In the genomic region with DNA sequence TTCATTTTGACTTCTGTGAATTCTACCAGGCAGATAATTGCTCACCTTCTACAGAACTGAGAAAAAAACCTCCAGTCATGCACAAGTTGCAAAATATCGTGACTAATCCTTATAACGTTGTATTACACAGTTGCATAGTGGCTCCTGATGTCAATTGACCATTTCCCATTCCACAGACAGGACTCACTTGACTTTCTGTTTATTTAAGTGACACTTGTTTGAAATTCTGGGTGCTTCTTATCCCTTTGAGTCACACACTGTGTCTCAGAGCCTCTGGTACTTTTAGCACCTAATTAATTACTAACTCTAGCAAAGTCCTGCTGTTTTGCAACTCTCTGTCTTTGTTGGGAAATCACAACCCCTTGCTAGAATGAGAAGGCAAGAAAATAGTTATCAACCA, we compare ENCODE assay signal across 13 cellular contexts. TPM values are rescaled to one million over a fixed set of nuclear protein-coding genes. Genes with fewer than 3 reads are reported as not detected.
DNase-seq lines count a peak whose midpoint lies in the region; ATAC-seq, FAIRE-seq and TF ChIP-seq lines count a peak whose summit lies in the region.
"Had no signal": no experiment of that assay in that cellular context is flagged by ENCODE, and none has a peak within 500 bp of the region (broad histone marks: within the 10 kb centered on the region; RNA-seq: fewer than 3 reads in every experiment).

No MANE protein-coding gene starts in this region.

- CTCF ChIA-PET in naive thymus-derived CD4-positive, alpha-beta T cell (lab: Charles Lee), result interaction anchor here (0.9 kb wide), 1 partner anchor 8 kb away, joined by 5 read pairs; no protein-coding TSS in a partner anchor
- CTCF ChIA-PET in HepG2 (lab: Yijun Ruan, JAX; ENCODE audit: low intra/inter-chr PET ratio, low total read pairs), result no interaction called here

- BruUV-seq in HepG2 (replicated peaks; lab: Mats Ljungman, UMichigan), result no TSS peak

- no peaks in the 10 kb centered on the region for H3K9me3 Mint-ChIP-seq in naive thymus-derived CD4-positive, alpha-beta T cell

- no peak for TF ChIP-seq RAD21 in HepG2 (CRISPR knock-in tag; IDR thresholded peaks at IDR 0.05)

- FAIRE-seq in bronchial epithelial cell (lab: Jason Lieb, UNC) (no peak), HepG2 (lab: Jason Lieb, UNC) (no peak)
- FAIRE-seq: frontal cortex had no signal

- H3K79me2 ChIP-seq in HepG2 (ENCODE audit: insufficient read depth, low read length), result no peaks in the 10 kb centered on the region

- H3K36me3 ChIP-seq in bronchial epithelial cell (ENCODE audit: control insufficient read depth, insufficient read depth, low read length), result no peaks in the 10 kb centered on the region
- H3K36me3 ChIP-seq in naive thymus-derived CD4-positive, alpha-beta T cell (ENCODE audit: control insufficient read depth in 2 of 3, insufficient read depth in 3 of 3, low read length in 3 of 3), result no peaks in the 10 kb centered on the region
- H3K36me3 ChIP-seq in HepG2 (replicated peaks in 1 of 2; ENCODE audit: control insufficient read depth in 1 of 2, insufficient read depth in 2 of 2, low read length in 2 of 2), result no peaks in the 10 kb centered on the region
- H3K36me3 ChIP-seq: ascending aorta had no signal

- no peaks in the 10 kb centered on the region for H3K9me3 ChIP-seq in naive thymus-derived CD4-positive, alpha-beta T cell (ENCODE audit: control insufficient read depth in 2 of 3, low read length in 3 of 3)
- H3K9me3 ChIP-seq in HepG2 (ENCODE audit: low read length), result no peaks in the 10 kb centered on the region
- H3K9me3 ChIP-seq: ascending aorta had no signal

- H2AFZ ChIP-seq in HepG2 (ENCODE audit: low read length), result no peak overlapping the region

- no peak overlapping the region for H3K4me2 ChIP-seq in HepG2 (ENCODE audit: low read depth, low read length)

- TF ChIP-seq POLR2A in NB4 (IDR thresholded peaks at IDR 0.05; ENCODE audit: extremely low read depth, insufficient read length) (no peak), HepG2 (IDR thresholded peaks at IDR 0.05; ENCODE audit: insufficient read depth in 1 of 2, low read depth in 2 of 2, low read length in 2 of 2) (no peak)

- DNase-seq in AML-193 (lab: John Stamatoyannopoulos, UW) (peak; percentile 96), NB4 (ENCODE audit: low read depth) (peak; percentile 91), bronchial epithelial cell (ENCODE audit: low read depth) (peak; percentile 96), HK-2 (ENCODE audit: unreplicated experiment) (no peak), HepG2 (ENCODE audit: low spot score) (no peak)
- DNase-seq in naive thymus-derived CD4-positive, alpha-beta T cell, result no peak
- DNase-seq in activated CD4-positive, alpha-beta T cell treated with anti-CD3 and anti-CD28 coated beads, Interleukin-2, amount 50 U/mL, for 4 hours, result no peak
- DNase-seq: COR-L47, KBM-7, NCI-H446 had no signal

- POLR2A ChIA-PET in naive thymus-derived CD4-positive, alpha-beta T cell (lab: Charles Lee), result no interaction called here
- POLR2A ChIA-PET in HepG2 (lab: Yijun Ruan, JAX), result no interaction called here

- H3K9ac ChIP-seq in HepG2 (ENCODE audit: insufficient read depth, low read depth, low read length), result no peak overlapping the region

- peaks cover 2% of the 10 kb centered on the region for H3K27me3 ChIP-seq in bronchial epithelial cell (ENCODE audit: control insufficient read depth, insufficient read depth, low read length)
- H3K27me3 ChIP-seq in naive thymus-derived CD4-positive, alpha-beta T cell (ENCODE audit: control insufficient read depth in 2 of 2, insufficient read depth in 2 of 2, low read length in 2 of 2), result peaks cover 0 to 3% of the 10 kb centered on the region in 2 donors
- H3K27me3 ChIP-seq in HepG2 (ENCODE audit: control insufficient read depth in 1 of 2, insufficient read depth in 2 of 2, low read length in 2 of 2), result no peaks in the 10 kb centered on the region
- H3K27me3 ChIP-seq: ascending aorta had no signal

- no peak overlapping the region for H3K27ac Mint-ChIP-seq in naive thymus-derived CD4-positive, alpha-beta T cell

- no peak overlapping the region for H3K27ac ChIP-seq in naive thymus-derived CD4-positive, alpha-beta T cell (ENCODE audit: low read depth, low read length)
- no peak overlapping the region for H3K27ac ChIP-seq in HepG2 (ENCODE audit: extremely low read length, insufficient read depth, low read length)
- H3K27ac ChIP-seq: ascending aorta had no signal

- H3K4me3 Mint-ChIP-seq in naive thymus-derived CD4-positive, alpha-beta T cell, result no peak overlapping the region

- no peaks in the 10 kb centered on the region for H3K36me3 Mint-ChIP-seq in naive thymus-derived CD4-positive, alpha-beta T cell

- H3K4me1 Mint-ChIP-seq in naive thymus-derived CD4-positive, alpha-beta T cell, result no peaks in the 10 kb centered on the region

- H3K4me1 ChIP-seq in naive thymus-derived CD4-positive, alpha-beta T cell (ENCODE audit: control insufficient read depth in 2 of 2, insufficient read depth in 2 of 2, low read length in 2 of 2), result no peaks in the 10 kb centered on the region
- no peaks in the 10 kb centered on the region for H3K4me1 ChIP-seq in HepG2 (ENCODE audit: insufficient read depth, low read length)
- H3K4me1 ChIP-seq: ascending aorta had no signal

- TF ChIP-seq EP300 in HepG2 (IDR thresholded peaks at IDR 0.05; ENCODE audit: low read depth in 2 of 2, low read length in 2 of 2), result no peak
- TF ChIP-seq EP300 in HepG2 (CRISPR knock-in tag; IDR thresholded peaks at IDR 0.05; ENCODE audit: borderline replicate concordance), result no peak

- H3K4me3 ChIP-seq in NB4 (ENCODE audit: low read depth, low read length) (no peak overlapping the region), bronchial epithelial cell (ENCODE audit: low read depth, low read length) (no peak overlapping the region), HepG2 (replicated peaks in 1 of 3; ENCODE audit: insufficient read depth in 1 of 3, low read depth in 2 of 3, low read length in 3 of 3) (no peak overlapping the region)
- H3K4me3 ChIP-seq in naive thymus-derived CD4-positive, alpha-beta T cell (ENCODE audit: low read length), result no peak overlapping the region
- H3K4me3 ChIP-seq: ascending aorta had no signal

- H3K27me3 Mint-ChIP-seq in naive thymus-derived CD4-positive, alpha-beta T cell, result peaks cover 4 to 20% (median 12%) of the 10 kb centered on the region in 5 donors

- no peaks in the 10 kb centered on the region for H4K20me1 ChIP-seq in HepG2 (ENCODE audit: insufficient read depth, low read length)

- in situ Hi-C loops in HepG2 (cut with HindIII; ENCODE audit: extremely low pct_ligation_motif_present, low pct_unique_long_range_greater_than_20kb), result loop anchor here (25.0 kb wide), 4 partner anchors 290 to 1790 kb away; partner anchors contain the start of gene HDDC2

- WGBS in HepG2 (ENCODE audit: low lambda C conversion rate), result 0% methylated on average over 2 of the region's 2 CpGs

- TF ChIP-seq CTCF in NB4 (IDR thresholded peaks at IDR 0.05; ENCODE audit: low read depth, low read length) (no peak), bronchial epithelial cell (IDR thresholded peaks at IDR 0.05; ENCODE audit: insufficient read depth, low read length, severe bottlenecking) (no peak), HepG2 (CRISPR knock-in tag; IDR thresholded peaks at IDR 0.05) (no peak)

- intact Hi-C loops in naive thymus-derived CD4-positive, alpha-beta T cell (cut with micrococcal nuclease), result no loop called here
- intact Hi-C loops in HepG2 (cut with micrococcal nuclease; ENCODE audit: unreplicated experiment), result no loop called here

- peak; percentile 87 for ATAC-seq in naive thymus-derived CD4-positive, alpha-beta T cell
- ATAC-seq in HepG2 (no peak), GM21526 (IDR thresholded peaks at IDR 0.05; ENCODE audit: low FRiP score, unreplicated experiment) (no peak)

TF ChIP-seq in HepG2, 621 proteins besides CTCF, POLR2A, EP300 and RAD21 (continues in another document):
- TF ChIP-seq ZNF224 (CRISPR knock-in tag; IDR thresholded peaks at IDR 0.05), result no peak
- no peak for TF ChIP-seq KLF15 (CRISPR knock-in tag; IDR thresholded peaks at IDR 0.05; ENCODE audit: borderline replicate concordance)

RNA-seq across cellular contexts. Expression of gene RSPO3, which starts 16.2 kb away (rescaled TPM):
- total RNA-seq in bronchial epithelial cell (not detected in 2 replicates), HepG2 (2016; rRNA removed; fragmentation: Illumina TruSeq; extraction: Trizol) (not detected in 2 replicates)
- total RNA-seq in naive thymus-derived CD4-positive, alpha-beta T cell, result not detected
- not detected for polyA plus RNA-seq in naive thymus-derived CD4-positive, alpha-beta T cell
- not detected in 2 replicates for total RNA-seq in HepG2 (2016; cell fraction: cytosol; rRNA removed; fragmentation: Illumina TruSeq; extraction: Trizol; ENCODE audit: low read depth)
- not detected in 2 replicates for total RNA-seq in HepG2 (2016; cell fraction: insoluble cytoplasmic fraction; rRNA removed; fragmentation: Illumina TruSeq; extraction: Trizol)
- not detected in 2 replicates for total RNA-seq in HepG2 (2016; cell fraction: membrane; rRNA removed; fragmentation: Illumina TruSeq; extraction: Trizol)
- total RNA-seq in HepG2 (2016; cell fraction: nucleus; rRNA removed; fragmentation: Illumina TruSeq; extraction: Trizol), result not detected in 2 replicates
- polyA plus RNA-seq in HepG2 (2011; rRNA removed), result not detected in 2 replicates
- not detected in 2 replicates for polyA plus RNA-seq in HepG2 (2011; cell fraction: cytosol; rRNA removed)
- polyA plus RNA-seq in HepG2 (2011; cell fraction: nucleus; rRNA removed), result not detected in 2 replicates
- polyA plus RNA-seq in HepG2 (2012), result not detected in 2 replicates
- not detected in 2 replicates for polyA plus RNA-seq in HepG2 (2016; cell fraction: cytosol; fragmentation: Illumina TruSeq; extraction: Trizol; ENCODE audit: low read depth)
- polyA plus RNA-seq in HepG2 (2016; cell fraction: insoluble cytoplasmic fraction; fragmentation: Illumina TruSeq; extraction: Trizol; ENCODE audit: low read depth), result not detected in 2 replicates
- polyA plus RNA-seq in HepG2 (2016; cell fraction: membrane; fragmentation: Illumina TruSeq; extraction: Trizol; ENCODE audit: low read depth), result not detected in 2 replicates
- polyA plus RNA-seq in HepG2 (2016; cell fraction: nucleus; fragmentation: Illumina TruSeq; extraction: Trizol; ENCODE audit: insufficient read depth, low read depth), result not detected in 2 replicates
- polyA minus RNA-seq in HepG2 (2011; rRNA and poly(A)+ RNA removed; ENCODE audit: low replicate concordance), result not detected in 2 replicates
- not detected in 2 replicates for polyA minus RNA-seq in HepG2 (2011; cell fraction: cytosol; rRNA and poly(A)+ RNA removed)
- not detected in 2 replicates for polyA minus RNA-seq in HepG2 (2011; cell fraction: nucleus; rRNA and poly(A)+ RNA removed)

Comparison
In these comparisons a context has a peak if more than half of its experiments do, and no peak if none do; other contexts are left out.
1. DNase-seq: peak in AML-193 (2 of 2), NB4 (single experiment) and bronchial epithelial cell (single experiment); none in naive thymus-derived CD4-positive, alpha-beta T cell (0 of 9), HK-2 (single experiment), HepG2 (single experiment) and activated CD4-positive, alpha-beta T cell treated with anti-CD3 and anti-CD28 coated beads, Interleukin-2, amount 50 U/mL, for 4 hours (0 of 2).